ENCODE assay signal across 31 cellular contexts in the genomic region with DNA sequence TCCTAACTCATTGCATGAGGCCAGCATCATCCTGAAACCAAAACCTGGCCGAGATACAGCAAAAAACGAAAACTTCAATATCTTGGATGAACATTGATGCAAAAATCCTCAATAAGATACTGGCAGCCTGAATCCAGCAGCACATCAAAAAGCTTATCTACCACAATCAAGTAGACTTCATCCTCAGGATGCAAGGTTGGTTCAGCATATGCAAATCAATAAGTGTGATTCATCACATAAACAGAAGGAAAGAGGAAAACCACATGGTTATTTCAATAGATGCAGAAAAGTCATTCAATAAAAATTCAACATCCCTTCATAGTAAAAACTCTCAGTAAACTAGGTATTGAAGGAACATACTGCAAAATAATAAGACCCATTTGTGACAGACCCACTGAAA. TPM values are rescaled to one million over a fixed set of nuclear protein-coding genes. Genes with fewer than 3 reads are reported as not detected.
"Had no signal": no experiment of that assay in that cellular context is flagged by ENCODE, and none has a peak within 500 bp of the region (broad histone marks: within the 10 kb centered on the region; RNA-seq: fewer than 3 reads in every experiment).

No MANE protein-coding gene starts in this region.

- H3K4me3 Mint-ChIP-seq: activated CD4-positive, alpha-beta T cell treated with anti-CD3 and anti-CD28 coated beads, Interleukin-2, amount 10 ng/mL, durations not matched to agents 24 days and 14 days; activated CD8-positive, alpha-beta T cell treated with anti-CD3 and anti-CD28 coated beads for 36 hours; activated naive CD8-positive, alpha-beta T cell treated with anti-CD3 and anti-CD28 coated beads for 36 hours; activated T-cell treated with anti-CD3 and anti-CD28 coated beads, Interleukin-2, amount 50 U/mL, for 4 hours; brain had no signal

- ATAC-seq: activated CD8-positive, alpha-beta T cell treated with anti-CD3 and anti-CD28 coated beads for 36 hours; activated T-cell treated with anti-CD3 and anti-CD28 coated beads, Interleukin-2, amount 50 U/mL, for 4 hours; Panc1 had no signal

- DNase-seq: activated CD4-positive, alpha-beta T cell treated with anti-CD3 and anti-CD28 coated beads for 1 hour; activated CD4-positive, alpha-beta T cell treated with anti-CD3 and anti-CD28 coated beads, Interleukin-2, amount 10 ng/mL, durations not matched to agents 24 days and 14 days; activated CD4-positive, alpha-beta T cell treated with anti-CD3 and anti-CD28 coated beads, Interleukin-2, amount 50 U/mL, for 4 hours; activated CD4-positive, CD25-positive, alpha-beta regulatory T cell; activated CD8-positive, alpha-beta T cell treated with anti-CD3 and anti-CD28 coated beads for 36 hours; activated effector memory CD4-positive, alpha-beta T cell treated with anti-CD3 and anti-CD28 coated beads, Interleukin-2, amount 50 U/mL, for 16 hours; activated naive CD4-positive, alpha-beta T cell; activated naive CD4-positive, alpha-beta T cell treated with anti-CD3 and anti-CD28 coated beads, Interleukin-2, amount 50 U/mL, for 16 hours; activated naive CD8-positive, alpha-beta T cell treated with anti-CD3 and anti-CD28 coated beads for 36 hours; activated T-cell treated with anti-CD3 and anti-CD28 coated beads, Interleukin-2, amount 50 U/mL, for 4 hours; amniotic stem cell; aorta; central memory CD4-positive, alpha-beta T cell; NCI-H1092 treated with DMSO at 0.1 percent for 48 hours; NCI-H1417; NCI-H187 treated with DMSO at 0.1 percent for 48 hours; NCI-H2081; NCI-H345; NCI-H524 treated with DMSO at 0.1 percent for 48 hours; Right ventricle myocardium superior; SW 1271; T-helper 1 cell; T-helper 2 cell; T-helper 9 cell; WERI-Rb-1 had no signal

- H3K36me3 ChIP-seq: WERI-Rb-1 had no signal

- FAIRE-seq: colon had no signal

- H3K27ac Mint-ChIP-seq: activated CD4-positive, alpha-beta T cell treated with anti-CD3 and anti-CD28 coated beads, Interleukin-2, amount 10 ng/mL, durations not matched to agents 24 days and 14 days; activated CD8-positive, alpha-beta T cell treated with anti-CD3 and anti-CD28 coated beads for 36 hours; activated naive CD8-positive, alpha-beta T cell treated with anti-CD3 and anti-CD28 coated beads for 36 hours; brain had no signal

- H3K27ac ChIP-seq: KMS-11, WERI-Rb-1 had no signal

- H3K9ac ChIP-seq: KMS-11 had no signal

- H3K4me1 Mint-ChIP-seq: brain had no signal

- H3K36me3 Mint-ChIP-seq: brain had no signal

- H3K4me2 ChIP-seq: KMS-11 had no signal

RNA-seq across cellular contexts. Expression of gene PPFIA2, which starts 56.5 kb away (rescaled TPM):
- total RNA-seq: activated CD4-positive, alpha-beta T cell treated with anti-CD3 and anti-CD28 coated beads, Interleukin-2, amount 10 ng/mL, durations not matched to agents 24 days and 14 days; activated CD8-positive, alpha-beta T cell treated with anti-CD3 and anti-CD28 coated beads for 36 hours; activated T-cell treated with anti-CD3 and anti-CD28 coated beads, Interleukin-2, amount 50 U/mL, for 4 hours; LHCN-M2; NCI-H460 had no signal
